8 cellular contexts compared by ENCODE assay signal in the genomic region with DNA sequence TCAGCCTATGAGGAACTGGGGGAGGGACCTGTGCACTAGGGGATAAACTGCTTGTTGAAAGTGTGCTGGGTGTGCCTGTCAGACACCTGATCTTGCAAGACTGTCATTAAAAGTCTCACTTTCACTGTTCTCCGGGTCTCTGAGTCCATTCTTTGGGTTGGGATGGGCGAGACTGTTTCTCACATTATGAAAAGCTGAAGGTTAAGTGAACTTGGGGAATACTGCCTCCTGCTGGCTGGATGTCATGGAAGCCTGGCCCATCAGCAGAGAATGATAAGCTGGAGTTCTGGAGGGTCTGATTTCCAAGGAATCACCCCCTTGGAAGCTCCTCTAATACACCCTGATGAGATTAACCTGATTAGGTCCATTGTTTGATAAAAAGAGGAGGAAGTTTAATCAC. TPM values are rescaled to one million over a fixed set of nuclear protein-coding genes. Genes with fewer than 3 reads are reported as not detected.
DNase-seq lines count a peak whose midpoint lies in the region; ATAC-seq and TF ChIP-seq lines count a peak whose summit lies in the region.

No MANE protein-coding gene starts in this region.

- no peak overlapping the region for H3K4me2 ChIP-seq in KMS-11

- H4K20me1 ChIP-seq in KMS-11 (ENCODE audit: insufficient read depth) = no peaks in the 10 kb centered on the region

- H2AFZ ChIP-seq in KMS-11 (ENCODE audit: low read depth) = no peak overlapping the region

- H3K36me3 ChIP-seq in BJ (ENCODE audit: control insufficient read depth, insufficient read depth, low read length) (no peaks in the 10 kb centered on the region), KMS-11 (ENCODE audit: insufficient read depth) (no peaks in the 10 kb centered on the region)

- no peak overlapping the region for H3K27ac ChIP-seq in KMS-11

- H3K9ac ChIP-seq in KMS-11 = no peak overlapping the region

- CTCF ChIA-PET in BJ (lab: Yijun Ruan, JAX) = interaction anchor here (1.0 to 1.6 kb wide), 4 partner anchors 9 to 108 kb away, joined by 3 to 4 read pairs (median 3); no protein-coding TSS in a partner anchor

- DNase-seq in BJ (ENCODE audit: low read depth) (no peak), globus pallidus (ENCODE audit: low spot score) (peak; percentile 16), EL (no peak), DMS79 treated with DMSO at 0.1 percent for 48 hours (lab: John Stamatoyannopoulos, UW) (no peak)
- peak; percentile 52 for DNase-seq in activated CD8-positive, alpha-beta memory T cell treated with anti-CD3 and anti-CD28 coated beads, Interleukin-2, amount 50 U/mL, for 4 hours
- DNase-seq in stimulated activated CD4-positive, alpha-beta T cell treated with anti-CD3 and anti-CD28 coated beads, Interleukin-4, amount 100 ng/mL, for 4 hours = peak; percentile 29 to 56

- H3K27me3 ChIP-seq in BJ (ENCODE audit: control insufficient read depth, insufficient read depth, low read length) (peaks cover 2% of the 10 kb centered on the region; the same call in 1 of the 2 replicates), KMS-11 (ENCODE audit: insufficient read depth, low read depth) (no peaks in the 10 kb centered on the region)

- no peaks in the 10 kb centered on the region for H3K79me2 ChIP-seq in KMS-11 (ENCODE audit: insufficient read depth, low read depth)

- POLR2A ChIA-PET in BJ (lab: Charles Lee) = no interaction called here

- H3K4me1 ChIP-seq in KMS-11 (ENCODE audit: low read depth, poor library complexity, severe bottlenecking) = no peaks in the 10 kb centered on the region

- TF ChIP-seq CTCF in BJ (IDR thresholded peaks at IDR 0.05; ENCODE audit: insufficient read depth, low read depth, low read length) (peak; percentile 19; the same call in 1 of the 2 replicates), KMS-11 (conservative IDR thresholded peaks at IDR 0.05; ENCODE audit: low read depth, low read length) (peak; percentile 70)

- no peak for ATAC-seq in HG02970 (IDR thresholded peaks at IDR 0.05; ENCODE audit: low FRiP score, unreplicated experiment)

- H3K4me3 ChIP-seq in BJ (ENCODE audit: low read depth, low read length) (no peak overlapping the region), KMS-11 (IDR thresholded peaks at IDR 0.05; ENCODE audit: insufficient read depth, low read depth, low read length) (no peak overlapping the region)

RNA-seq across cellular contexts. Expression of gene VPREB1, which starts 9.0 kb away (rescaled TPM):
- polyA plus RNA-seq in BJ (2011; rRNA removed) = not detected in 2 replicates
- polyA minus RNA-seq in BJ (2011; rRNA and poly(A)+ RNA removed) = not detected in 2 replicates

Comparison
In these comparisons a context has a peak if more than half of its experiments do, and no peak if none do; other contexts are left out.
1. DNase-seq: peak in activated CD8-positive, alpha-beta memory T cell treated with anti-CD3 and anti-CD28 coated beads, Interleukin-2, amount 50 U/mL, for 4 hours (single experiment), globus pallidus (single experiment) and stimulated activated CD4-positive, alpha-beta T cell treated with anti-CD3 and anti-CD28 coated beads, Interleukin-4, amount 100 ng/mL, for 4 hours (2 of 2); none in BJ (single experiment), EL (single experiment) and DMS79 treated with DMSO at 0.1 percent for 48 hours (single experiment).